8 cellular contexts compared by ENCODE assay signal in the genomic region with DNA sequence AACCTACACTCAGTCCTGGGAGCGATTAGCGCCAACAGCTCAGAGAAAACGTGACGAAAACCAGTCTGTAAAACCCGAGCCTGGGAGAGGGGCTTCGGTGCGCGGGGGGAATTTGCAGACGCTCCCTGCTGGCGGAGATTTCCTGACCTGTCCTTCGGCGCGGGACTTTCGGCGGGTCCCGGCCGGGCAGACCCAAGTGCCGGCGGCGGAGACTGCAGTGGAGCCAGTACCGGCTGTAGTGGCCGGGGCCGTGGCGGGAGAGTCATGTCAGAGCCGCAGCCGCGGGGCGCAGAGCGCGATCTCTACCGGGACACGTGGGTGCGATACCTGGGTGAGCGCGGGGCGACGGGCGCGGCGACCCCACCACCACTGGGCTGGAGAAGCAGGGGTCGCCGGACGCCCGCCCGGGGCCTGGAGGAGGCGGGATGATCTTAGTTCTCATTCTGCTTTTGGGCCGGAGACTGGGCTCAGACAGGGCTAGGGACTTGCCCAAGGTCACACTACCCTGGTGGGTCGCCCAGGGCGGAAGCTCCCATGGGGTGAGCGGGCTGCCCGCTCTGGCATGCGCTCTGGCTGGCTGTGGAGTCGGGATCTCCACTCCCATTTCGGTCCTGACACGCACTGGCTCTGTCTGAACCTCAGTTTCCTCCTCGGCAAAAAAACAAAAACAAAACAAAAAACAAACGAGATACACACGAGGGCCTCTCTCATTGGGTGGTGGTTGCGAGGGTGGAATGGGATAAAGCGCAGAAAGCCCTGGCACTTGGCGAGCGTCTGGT. TPM values are rescaled to one million over a fixed set of nuclear protein-coding genes. Genes with fewer than 3 reads are reported as not detected.
A peak's percentile ranks its signal among the peaks of the same experiment; 100 is the strongest.
DNase-seq lines count a peak whose midpoint lies in the region; ATAC-seq and TF ChIP-seq lines count a peak whose summit lies in the region.

A gene with protein sequence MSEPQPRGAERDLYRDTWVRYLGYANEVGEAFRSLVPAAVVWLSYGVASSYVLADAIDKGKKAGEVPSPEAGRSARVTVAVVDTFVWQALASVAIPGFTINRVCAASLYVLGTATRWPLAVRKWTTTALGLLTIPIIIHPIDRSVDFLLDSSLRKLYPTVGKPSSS (plus strand): TSS at position 153 of the 779 bp plus-strand sequence. CDS start 112 bp downstream, at position 265.

- H3K4me3 ChIP-seq in GM12864 (ENCODE audit: low read depth, low read length) = peak within 1 kb of the TSS; percentile 62
- peak within 1 kb of the TSS; percentile 59 to 68 for H3K4me3 ChIP-seq in cardiac fibroblast (replicated peaks in 1 of 2; ENCODE audit: low read depth in 2 of 2, low read length in 2 of 2)
- peak within 1 kb of the TSS; percentile 58 to 96 (median 74) for H3K4me3 ChIP-seq in spleen

- 3 to 24% (median 3%) methylated on average over 12 to 62 of the region's 62 CpGs for WGBS in spleen, 5 donors

- DNase-seq in GM12864 (ENCODE audit: low read depth) = no peak
- DNase-seq in NCI-H1092 treated with DMSO at 0.1 percent for 48 hours (lab: John Stamatoyannopoulos, UW) = peak; percentile 52
- DNase-seq in UCSD-AML1 (lab: John Stamatoyannopoulos, UW; ENCODE audit: unreplicated experiment) = peak; percentile 64
- DNase-seq in cardiac fibroblast (ENCODE audit: low read depth in 2 of 2) = peak; percentile 68 to 75
- peak; percentile 73 for DNase-seq in iris pigment epithelial cell (ENCODE audit: low read depth)
- peak; percentile 89 for DNase-seq in spleen

- intact Hi-C loops in spleen (cut with DNase I; ENCODE audit: low total_unique reads) = no loop called here

- peaks cover 29 to 62% (median 45%) of the 10 kb centered on the region in 6 donors for H3K4me1 ChIP-seq in spleen

- no peak for ATAC-seq in GM19467 (IDR thresholded peaks at IDR 0.05; ENCODE audit: unreplicated experiment)
- no peak for ATAC-seq in HG03342 (IDR thresholded peaks at IDR 0.05; ENCODE audit: unreplicated experiment)

- no peak for TF ChIP-seq CTCF in GM12864 (IDR thresholded peaks at IDR 0.05; ENCODE audit: low read depth, low read length, missing control alignments)
- TF ChIP-seq CTCF in cardiac fibroblast (IDR thresholded peaks at IDR 0.05; ENCODE audit: low read depth, low read length) = no peak
- TF ChIP-seq CTCF in spleen (IDR thresholded peaks at IDR 0.05 in 8 of 11, conservative IDR thresholded peaks at IDR 0.05 in 3 of 11) = peak in 2 of 11 experiments; percentile 13 to 20

- no peaks in the 10 kb centered on the region for H3K9me3 ChIP-seq in spleen

- H3K36me3 ChIP-seq in spleen = peaks cover 0 to 31% (median 11%) of the 10 kb centered on the region in 6 donors

- TF ChIP-seq POLR2A in spleen (IDR thresholded peaks at IDR 0.05) = no peak

- peak within 1 kb of the TSS; percentile 88 to 95 (median 93) for H3K27ac ChIP-seq in spleen

- no peaks in the 10 kb centered on the region for H3K27me3 ChIP-seq in spleen (replicated peaks in 1 of 7)

RNA-seq across cellular contexts. Expression of the gene that starts here (rescaled TPM):
- total RNA-seq in spleen = 10 to 100 TPM in 6 of 7 donors, 1 to 10 TPM in 1; 9.9 to 36.8 (median 15.4) TPM
- 10 to 100 TPM; 16.9 to 30.4 (median 26.4) TPM for polyA plus RNA-seq in spleen
